In the genomic region with DNA sequence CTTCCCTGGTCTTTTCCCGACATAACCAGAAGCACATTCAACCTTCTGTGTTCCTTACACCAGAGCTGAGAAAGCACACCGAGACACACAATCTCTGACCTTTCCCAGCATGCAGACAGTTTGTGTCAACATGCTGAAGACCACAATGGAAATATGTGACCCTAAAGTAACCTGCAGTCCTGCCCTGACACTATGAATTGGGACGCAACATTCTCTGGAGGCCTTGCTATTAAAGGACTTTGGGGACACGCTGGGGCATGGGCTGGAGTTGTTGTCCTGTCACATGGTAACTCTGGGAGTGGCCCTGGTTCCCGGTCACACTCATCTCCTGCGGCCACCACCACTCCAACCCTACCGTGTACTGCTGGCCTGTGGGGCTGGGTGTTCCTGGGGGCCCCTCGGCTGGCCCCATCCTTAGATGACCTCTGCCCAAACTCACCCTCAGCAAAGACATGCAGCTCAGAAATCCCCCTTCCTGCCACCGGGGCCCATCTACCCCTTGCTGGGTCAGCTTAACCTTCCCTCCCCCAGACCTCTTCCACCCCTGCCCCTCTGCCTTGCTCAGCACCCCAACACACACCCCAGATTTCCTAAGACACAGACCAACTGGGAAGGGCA, we compare ENCODE assay signal across 3 cellular contexts. TPM values are rescaled to one million over a fixed set of nuclear protein-coding genes. Genes with fewer than 3 reads are reported as not detected.
"Had no signal": no experiment of that assay in that cellular context is flagged by ENCODE, and none has a peak within 500 bp of the region (broad histone marks: within the 10 kb centered on the region; RNA-seq: fewer than 3 reads in every experiment).

No MANE protein-coding gene starts in this region.

RNA-seq across cellular contexts. Expression of a gene that starts 25.3 kb away (rescaled TPM):
- total RNA-seq: chondrocyte, kidney epithelial cell, suprapubic skin had no signal
